Comparison of ENCODE assay signal across 10 cellular contexts in genomic region chr20:53753880-53754459, GRCh38.
A peak's percentile ranks its signal among the peaks of the same experiment; 100 is the strongest.
DNase-seq lines count a peak whose midpoint lies in the region; ATAC-seq and TF ChIP-seq lines count a peak whose summit lies in the region.
"Had no signal": no experiment of that assay in that cellular context is flagged by ENCODE, and none has a peak within 500 bp of the region (broad histone marks: within the 10 kb centered on the region; RNA-seq: fewer than 3 reads in every experiment).

No MANE protein-coding gene starts in this region.

- intact Hi-C loops in heart right ventricle (cut with DNase I), result no loop called here
- intact Hi-C loops in lower leg skin (cut with DNase I; ENCODE audit: low total_unique reads), result no loop called here

- no peaks in the 10 kb centered on the region for H3K36me3 ChIP-seq in CD8-positive, alpha-beta memory T cell (ENCODE audit: insufficient read depth, low read length)
- no peaks in the 10 kb centered on the region for H3K36me3 ChIP-seq in heart right ventricle

- H3K27ac ChIP-seq in CD8-positive, alpha-beta memory T cell (ENCODE audit: low read depth, low read length), result no peak overlapping the region
- H3K27ac ChIP-seq in heart right ventricle, result peak overlapping the region in 1 of 10 donors; percentile 35

- H3K4me3 Mint-ChIP-seq in CD8-positive, alpha-beta memory T cell, result peak overlapping the region in 5 of 7 donors; percentile 0 to 67 (median 48)
- peak overlapping the region; percentile 5 for H3K4me3 Mint-ChIP-seq in activated naive CD8-positive, alpha-beta T cell treated with anti-CD3 and anti-CD28 coated beads, Interleukin-2, amount 50 U/mL, for 24 hours
- H3K4me3 Mint-ChIP-seq in neural crest cell, result peak overlapping the region; percentile 1

- H3K9me3 Mint-ChIP-seq in CD8-positive, alpha-beta memory T cell, result no peaks in the 10 kb centered on the region
- no peaks in the 10 kb centered on the region for H3K9me3 Mint-ChIP-seq in activated naive CD8-positive, alpha-beta T cell treated with anti-CD3 and anti-CD28 coated beads, Interleukin-2, amount 50 U/mL, for 24 hours
- H3K9me3 Mint-ChIP-seq in neural crest cell, result no peaks in the 10 kb centered on the region

- no peak overlapping the region for H3K4me3 ChIP-seq in CD8-positive, alpha-beta memory T cell (ENCODE audit: low read length)
- H3K4me3 ChIP-seq in Jurkat, Clone E6-1 (ENCODE audit: low read length), result peak overlapping the region; percentile 35
- H3K4me3 ChIP-seq in heart right ventricle (no peak overlapping the region), lower leg skin (ENCODE audit: low read depth, poor library complexity, severe bottlenecking) (no peak overlapping the region)

- DNase-seq in CD8-positive, alpha-beta memory T cell, result no peak
- DNase-seq in Jurkat, Clone E6-1 (ENCODE audit: low read depth, low spot score), result no peak
- no peak for DNase-seq in activated naive CD8-positive, alpha-beta T cell treated with anti-CD3 and anti-CD28 coated beads, Interleukin-2, amount 50 U/mL, for 24 hours
- DNase-seq in neural crest cell (ENCODE audit: low read depth, low spot score) (no peak), heart right ventricle (no peak), NCI-H187 treated with DMSO at 0.1 percent for 48 hours (lab: John Stamatoyannopoulos, UW) (no peak), lower leg skin (ENCODE audit: low spot score in 2 of 2) (no peak)
- no peak for DNase-seq in activated CD4-positive, CD25-positive, alpha-beta regulatory T cell (lab: John Stamatoyannopoulos, UW)
- DNase-seq: NCI-H146 had no signal

- H3K9me3 ChIP-seq in CD8-positive, alpha-beta memory T cell (ENCODE audit: low read length), result no peaks in the 10 kb centered on the region
- no peaks in the 10 kb centered on the region for H3K9me3 ChIP-seq in heart right ventricle

- H3K4me1 Mint-ChIP-seq in CD8-positive, alpha-beta memory T cell, result peaks cover 53 to 71% (median 68%) of the 10 kb centered on the region in 3 donors
- peaks cover 73% of the 10 kb centered on the region for H3K4me1 Mint-ChIP-seq in activated naive CD8-positive, alpha-beta T cell treated with anti-CD3 and anti-CD28 coated beads, Interleukin-2, amount 50 U/mL, for 24 hours
- H3K4me1 Mint-ChIP-seq in neural crest cell, result peaks cover 73% of the 10 kb centered on the region

- H3K36me3 Mint-ChIP-seq in CD8-positive, alpha-beta memory T cell, result no peaks in the 10 kb centered on the region
- H3K36me3 Mint-ChIP-seq in activated naive CD8-positive, alpha-beta T cell treated with anti-CD3 and anti-CD28 coated beads, Interleukin-2, amount 50 U/mL, for 24 hours (ENCODE audit: low read depth), result no peaks in the 10 kb centered on the region
- H3K36me3 Mint-ChIP-seq in neural crest cell (ENCODE audit: low read depth), result no peaks in the 10 kb centered on the region

- CTCF ChIA-PET in CD8-positive, alpha-beta memory T cell (lab: Charles Lee), result interaction anchor here (0.6 to 1.9 kb wide), 6 partner anchors 46 to 186 kb away, joined by 3 to 5 read pairs (median 4); no protein-coding TSS in a partner anchor

- no peaks in the 10 kb centered on the region for H3K27me3 Mint-ChIP-seq in CD8-positive, alpha-beta memory T cell
- no peaks in the 10 kb centered on the region for H3K27me3 Mint-ChIP-seq in activated naive CD8-positive, alpha-beta T cell treated with anti-CD3 and anti-CD28 coated beads, Interleukin-2, amount 50 U/mL, for 24 hours
- no peaks in the 10 kb centered on the region for H3K27me3 Mint-ChIP-seq in neural crest cell (ENCODE audit: low read depth)

- WGBS in heart right ventricle, 2 donors, result 48 to 84% methylated on average over 2 of the region's 2 CpGs
- 46 to 47% methylated on average over 2 of the region's 2 CpGs for WGBS in lower leg skin, 2 donors

- no peak for TF ChIP-seq CTCF in neural crest cell (conservative IDR thresholded peaks at IDR 0.05)
- no peak for TF ChIP-seq CTCF in heart right ventricle (IDR thresholded peaks at IDR 0.05)
- no peak for TF ChIP-seq CTCF in lower leg skin (IDR thresholded peaks at IDR 0.05)

- no peak for TF ChIP-seq POLR2A in lower leg skin (IDR thresholded peaks at IDR 0.05)

- no peaks in the 10 kb centered on the region for H3K27me3 ChIP-seq in CD8-positive, alpha-beta memory T cell (ENCODE audit: insufficient read depth, low read length, poor library complexity, severe bottlenecking)
- peaks cover 0 to 3% (median 0%) of the 10 kb centered on the region in 7 donors for H3K27me3 ChIP-seq in heart right ventricle

- peaks cover 70% of the 10 kb centered on the region for H3K4me1 ChIP-seq in CD8-positive, alpha-beta memory T cell (ENCODE audit: insufficient read depth, low read length)
- peaks cover 2 to 35% (median 9%) of the 10 kb centered on the region in 9 donors for H3K4me1 ChIP-seq in heart right ventricle

- ATAC-seq in activated naive CD8-positive, alpha-beta T cell treated with anti-CD3 and anti-CD28 coated beads, Interleukin-2, amount 50 U/mL, for 24 hours, result no peak
- no peak for ATAC-seq in heart right ventricle
- ATAC-seq: left ventricle myocardium superior had no signal

- peak overlapping the region; percentile 85 to 93 (median 90) for H3K27ac Mint-ChIP-seq in CD8-positive, alpha-beta memory T cell
- H3K27ac Mint-ChIP-seq in activated naive CD8-positive, alpha-beta T cell treated with anti-CD3 and anti-CD28 coated beads, Interleukin-2, amount 50 U/mL, for 24 hours, result peak overlapping the region; percentile 99
- H3K27ac Mint-ChIP-seq in neural crest cell (ENCODE audit: unreplicated experiment), result no peak overlapping the region

- POLR2A ChIA-PET in CD8-positive, alpha-beta memory T cell (lab: Charles Lee), result interaction anchor here (0.6 to 1.8 kb wide), 6 partner anchors 13 to 173 kb away, joined by 3 to 5 read pairs (median 4); no protein-coding TSS in a partner anchor
